21 cellular contexts compared by ENCODE assay signal in the genomic region with DNA sequence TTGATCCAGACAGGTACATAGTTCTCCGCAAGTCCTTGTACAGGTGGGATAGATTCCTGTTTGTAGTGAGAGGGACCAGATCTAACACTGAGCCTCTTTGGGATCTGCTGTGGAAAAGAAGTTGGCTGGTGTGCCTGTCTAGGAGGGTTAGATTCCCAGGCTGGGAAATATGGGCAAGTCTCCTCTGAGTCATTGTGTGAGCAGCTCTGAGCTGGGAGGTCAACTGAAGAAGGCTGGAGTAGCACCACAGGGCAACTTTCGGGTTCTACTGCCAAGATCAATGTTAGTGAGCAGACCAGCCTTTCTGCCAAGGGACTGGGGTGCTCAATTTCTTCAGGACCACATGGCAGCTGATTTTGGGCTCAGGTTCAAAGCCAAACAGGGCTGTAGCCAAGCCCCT. TPM values are rescaled to one million over a fixed set of nuclear protein-coding genes. Genes with fewer than 3 reads are reported as not detected.
"Had no signal": no experiment of that assay in that cellular context is flagged by ENCODE, and none has a peak within 500 bp of the region (broad histone marks: within the 10 kb centered on the region; RNA-seq: fewer than 3 reads in every experiment).

No MANE protein-coding gene starts in this region.

- H3K36me3 ChIP-seq: brain microvascular endothelial cell, pancreas, spleen, tibial nerve had no signal

- DNase-seq: activated CD4-positive, alpha-beta memory T cell treated with anti-CD3 and anti-CD28 coated beads, Interleukin-2, amount 10 ng/mL, durations not matched to agents 7 days and 5 days; activated CD4-positive, alpha-beta T cell treated with anti-CD3 and anti-CD28 coated beads, Interleukin-2, amount 10 ng/mL, durations not matched to agents 24 days and 14 days; activated CD4-positive, CD25-positive, alpha-beta regulatory T cell treated with anti-CD3 and anti-CD28 coated beads, Interleukin-2, amount 50 U/mL, for 72 hours; activated CD8-positive, alpha-beta memory T cell treated with anti-CD3 and anti-CD28 coated beads, Interleukin-2, amount 50 U/mL, for 48 hours; activated gamma-delta T cell; activated naive CD4-positive, alpha-beta T cell treated with anti-CD3 and anti-CD28 coated beads, Interleukin-2, amount 50 U/mL, for 16 hours; activated T-cell treated with anti-CD3 and anti-CD28 coated beads, Interleukin-2, amount 50 U/mL, for 24 hours; amniotic stem cell; brain microvascular endothelial cell; central memory CD4-positive, alpha-beta T cell; head of caudate nucleus; hippocampal formation; left cardiac atrium; left ventricle myocardium superior; naive thymus-derived CD4-positive, alpha-beta T cell; pancreas; psoas muscle; spleen; stimulated activated naive CD4-positive, alpha-beta T cell treated with Interleukin-2 at 50 U/mL for 16 hours; T-helper 2 cell had no signal

- H3K4me3 ChIP-seq: pancreas, psoas muscle, spleen, tibial nerve had no signal

- H3K27me3 ChIP-seq: brain microvascular endothelial cell, pancreas, spleen, tibial nerve had no signal

- H3K4me1 ChIP-seq: pancreas, psoas muscle, spleen, tibial nerve had no signal

- H3K9me3 ChIP-seq: pancreas had no signal

- ATAC-seq: left cardiac atrium; left ventricle myocardium superior; naive thymus-derived CD4-positive, alpha-beta T cell; psoas muscle had no signal

- H3K27ac ChIP-seq: brain microvascular endothelial cell, pancreas, psoas muscle, spleen, tibial nerve had no signal

RNA-seq across cellular contexts. Expression of a gene that starts 33.4 kb away (rescaled TPM):
- total RNA-seq: activated CD4-positive, alpha-beta memory T cell treated with anti-CD3 and anti-CD28 coated beads, Interleukin-2, amount 10 ng/mL, durations not matched to agents 7 days and 5 days had no signal
